ENCODE assay signal across 12 cellular contexts in the genomic region with DNA sequence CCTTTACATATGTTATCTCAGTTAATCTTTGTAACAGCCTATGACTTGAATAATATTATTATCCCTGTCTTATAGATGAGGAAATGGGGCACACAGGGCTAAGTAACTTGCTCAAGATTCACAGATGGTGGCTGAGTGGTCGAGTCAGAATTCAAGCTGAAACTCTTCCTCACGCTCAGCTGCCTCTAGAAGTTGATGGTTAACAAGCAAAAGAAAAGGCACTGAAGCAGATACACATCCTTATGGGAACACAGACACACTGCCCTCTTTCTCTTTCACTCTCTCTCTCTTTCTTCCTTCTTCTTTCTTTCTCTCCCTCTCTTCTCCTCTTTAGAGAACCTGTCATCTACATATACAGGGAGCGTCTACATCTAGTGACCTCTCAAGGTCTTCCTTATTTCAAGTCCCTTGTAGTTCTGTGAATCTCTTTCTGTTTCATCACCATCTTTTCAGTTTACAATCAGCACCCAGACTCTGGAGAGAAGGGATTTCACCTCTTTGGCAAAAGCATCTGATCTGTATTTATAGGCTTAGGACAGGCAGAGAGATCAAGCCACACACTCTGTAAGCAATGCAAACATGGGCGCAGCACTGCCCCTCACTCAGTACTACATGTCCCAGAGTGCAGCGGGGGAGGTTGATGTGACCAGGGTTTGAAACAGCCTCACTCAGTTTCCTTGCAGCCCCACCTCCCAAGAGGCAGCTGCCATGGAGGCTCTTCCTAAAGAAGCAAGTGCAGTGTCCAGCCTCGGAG.
DNase-seq lines count a peak whose midpoint lies in the region; ATAC-seq and TF ChIP-seq lines count a peak whose summit lies in the region.
"Had no signal": no experiment of that assay in that cellular context is flagged by ENCODE, and none has a peak within 500 bp of the region (broad histone marks: within the 10 kb centered on the region; RNA-seq: fewer than 3 reads in every experiment).

No MANE protein-coding gene starts in this region.

- H3K4me3 ChIP-seq in heart left ventricle, result no peak overlapping the region
- H3K4me3 ChIP-seq: esophagus squamous epithelium had no signal

- no peak overlapping the region for H3K27ac ChIP-seq in heart left ventricle
- H3K27ac ChIP-seq: esophagus squamous epithelium, parathyroid adenoma had no signal

- TF ChIP-seq CTCF in GM13977 (IDR thresholded peaks at IDR 0.05; ENCODE audit: extremely low read depth, insufficient read depth, missing control alignments), result no peak
- no peak for TF ChIP-seq CTCF in heart left ventricle (IDR thresholded peaks at IDR 0.05)
- TF ChIP-seq CTCF in GM20000 (IDR thresholded peaks at IDR 0.05; ENCODE audit: extremely low read depth, missing control alignments), result no peak

- ATAC-seq in GM21423 (IDR thresholded peaks at IDR 0.05; ENCODE audit: unreplicated experiment) (peak; percentile 76), HG03432 (IDR thresholded peaks at IDR 0.05; ENCODE audit: unreplicated experiment) (peak; percentile 84), heart left ventricle (no peak)
- ATAC-seq in natural killer cell treated with Interleukin-12 subunit alpha and Interleukin-12 subunit beta and Interleukin-15 and Interleukin-18, amount 100 ng/mL, for 72 hours, result no peak
- ATAC-seq: activated T-cell treated with anti-CD3 and anti-CD28 coated beads, Interleukin-2, amount 50 U/mL, for 4 hours had no signal

- H3K9me3 Mint-ChIP-seq in natural killer cell treated with Interleukin-12 subunit alpha and Interleukin-12 subunit beta and Interleukin-15 and Interleukin-18, amount 100 ng/mL, for 72 hours, result no peaks in the 10 kb centered on the region
- H3K9me3 Mint-ChIP-seq: activated T-cell treated with anti-CD3 and anti-CD28 coated beads, Interleukin-2, amount 50 U/mL, for 4 hours had no signal

- peaks cover 15 to 23% of the 10 kb centered on the region in 2 donors for H3K4me1 Mint-ChIP-seq in natural killer cell treated with Interleukin-12 subunit alpha and Interleukin-12 subunit beta and Interleukin-15 and Interleukin-18, amount 100 ng/mL, for 72 hours (ENCODE audit: low read depth in 2 of 2)

- H3K27me3 ChIP-seq in heart left ventricle, result no peaks in the 10 kb centered on the region
- H3K27me3 ChIP-seq: esophagus squamous epithelium had no signal

- no peaks in the 10 kb centered on the region for H3K36me3 Mint-ChIP-seq in natural killer cell treated with Interleukin-12 subunit alpha and Interleukin-12 subunit beta and Interleukin-15 and Interleukin-18, amount 100 ng/mL, for 72 hours

- DNase-seq in GM13977 (ENCODE audit: low spot score) (peak; percentile 34), iPS-NIHi11 (ENCODE audit: low spot score) (peak; percentile 59), heart left ventricle (no peak), GM20000 (ENCODE audit: low spot score) (no peak)
- DNase-seq in stimulated activated CD8-positive, alpha-beta memory T cell treated with anti-CD3 and anti-CD28 coated beads, Interleukin-4, amount 100 ng/mL, for 48 hours, result no peak
- no peak for DNase-seq in natural killer cell treated with Interleukin-12 subunit alpha and Interleukin-12 subunit beta and Interleukin-15 and Interleukin-18, amount 100 ng/mL, for 72 hours (ENCODE audit: low spot score)
- DNase-seq: activated T-cell treated with anti-CD3 and anti-CD28 coated beads, Interleukin-2, amount 50 U/mL, for 4 hours; esophagus squamous epithelium; NCI-H2107 had no signal

- intact Hi-C loops in heart left ventricle (cut with DNase I), result no loop called here

- H3K4me3 Mint-ChIP-seq in natural killer cell treated with Interleukin-12 subunit alpha and Interleukin-12 subunit beta and Interleukin-15 and Interleukin-18, amount 100 ng/mL, for 72 hours, result no peak overlapping the region
- H3K4me3 Mint-ChIP-seq: activated T-cell treated with anti-CD3 and anti-CD28 coated beads, Interleukin-2, amount 50 U/mL, for 4 hours had no signal

- peaks cover 0 to 3% (median 0%) of the 10 kb centered on the region in 12 donors for H3K4me1 ChIP-seq in heart left ventricle
- H3K4me1 ChIP-seq: esophagus squamous epithelium, parathyroid adenoma had no signal

- no peaks in the 10 kb centered on the region for H3K9me3 ChIP-seq in heart left ventricle
- H3K9me3 ChIP-seq: esophagus squamous epithelium had no signal

- 71 to 79% (median 74%) methylated on average over 6 of the region's 6 CpGs for WGBS in heart left ventricle, 4 donors

- H3K36me3 ChIP-seq in heart left ventricle, result no peaks in the 10 kb centered on the region
- H3K36me3 ChIP-seq: esophagus squamous epithelium had no signal

- H3K27ac Mint-ChIP-seq in natural killer cell treated with Interleukin-12 subunit alpha and Interleukin-12 subunit beta and Interleukin-15 and Interleukin-18, amount 100 ng/mL, for 72 hours, result no peak overlapping the region

- in situ Hi-C loops in GM13977 (cut with MboI; ENCODE audit: low pct_unique_long_range_greater_than_20kb, low sequenced_read_pairs, unreplicated experiment), result no loop called here

- H3K27me3 Mint-ChIP-seq in natural killer cell treated with Interleukin-12 subunit alpha and Interleukin-12 subunit beta and Interleukin-15 and Interleukin-18, amount 100 ng/mL, for 72 hours, result peaks cover 0 to 2% of the 10 kb centered on the region in 2 donors

- no peak for TF ChIP-seq POLR2A in heart left ventricle (IDR thresholded peaks at IDR 0.05)

Comparison
In these comparisons a context has a peak if more than half of its experiments do, and no peak if none do; other contexts are left out.
1. DNase-seq: peak in GM13977 (single experiment) and iPS-NIHi11 (single experiment); none in stimulated activated CD8-positive, alpha-beta memory T cell treated with anti-CD3 and anti-CD28 coated beads, Interleukin-4, amount 100 ng/mL, for 48 hours (single experiment), heart left ventricle (0 of 5), GM20000 (single experiment) and natural killer cell treated with Interleukin-12 subunit alpha and Interleukin-12 subunit beta and Interleukin-15 and Interleukin-18, amount 100 ng/mL, for 72 hours (single experiment).
2. ATAC-seq: peak in GM21423 (single experiment) and HG03432 (single experiment); none in heart left ventricle (0 of 4) and natural killer cell treated with Interleukin-12 subunit alpha and Interleukin-12 subunit beta and Interleukin-15 and Interleukin-18, amount 100 ng/mL, for 72 hours (0 of 2).